ENCODE assay signal across 8 cellular contexts in the genomic region with DNA sequence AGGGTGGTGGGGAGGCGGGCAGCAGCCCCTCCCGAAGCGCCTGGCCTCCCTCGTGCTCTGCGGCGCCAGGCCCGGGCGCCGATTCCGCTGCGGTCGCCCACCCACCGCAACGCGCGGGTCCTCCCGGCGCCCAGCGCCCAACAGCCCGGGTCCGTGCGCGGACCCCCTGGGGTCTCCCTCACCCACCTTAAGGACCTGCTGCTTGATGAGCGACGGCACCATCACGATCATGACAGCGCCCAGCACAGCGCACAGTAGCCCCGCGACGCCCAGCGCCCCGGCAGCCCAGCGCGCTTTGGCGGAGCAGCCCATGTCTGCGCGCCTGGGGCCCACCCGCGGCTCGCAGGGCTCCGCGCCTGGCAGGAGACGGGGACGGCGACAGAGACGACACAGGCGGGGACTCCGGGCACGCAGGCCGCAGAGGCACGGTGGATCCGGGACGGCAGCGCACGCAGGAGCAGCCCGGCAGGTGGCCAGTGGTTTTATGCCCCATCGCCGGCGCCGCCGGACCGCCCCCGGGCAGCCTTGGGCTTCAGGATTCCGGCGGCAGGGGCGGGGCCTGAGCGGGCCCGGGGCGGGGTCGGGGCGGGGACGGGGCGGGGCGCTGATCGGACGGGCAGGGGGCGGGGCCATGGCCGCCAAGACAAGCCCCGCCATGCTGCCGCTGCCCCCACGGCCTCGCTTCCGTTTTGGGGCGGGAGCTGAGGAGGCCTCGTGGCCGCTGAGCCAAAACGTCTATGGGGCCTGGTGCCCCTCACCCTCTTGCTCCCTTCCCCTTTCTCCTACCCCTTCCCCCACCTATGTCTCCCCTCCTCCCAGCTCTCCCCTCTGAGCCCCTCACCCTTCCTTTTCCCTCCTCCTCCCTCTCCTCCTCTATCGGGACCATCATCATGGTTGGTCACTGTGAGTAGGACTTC. TPM values are rescaled to one million over a fixed set of nuclear protein-coding genes. Genes with fewer than 3 reads are reported as not detected.
DNase-seq lines count a peak whose midpoint lies in the region; ATAC-seq, FAIRE-seq and TF ChIP-seq lines count a peak whose summit lies in the region.

A gene with protein sequence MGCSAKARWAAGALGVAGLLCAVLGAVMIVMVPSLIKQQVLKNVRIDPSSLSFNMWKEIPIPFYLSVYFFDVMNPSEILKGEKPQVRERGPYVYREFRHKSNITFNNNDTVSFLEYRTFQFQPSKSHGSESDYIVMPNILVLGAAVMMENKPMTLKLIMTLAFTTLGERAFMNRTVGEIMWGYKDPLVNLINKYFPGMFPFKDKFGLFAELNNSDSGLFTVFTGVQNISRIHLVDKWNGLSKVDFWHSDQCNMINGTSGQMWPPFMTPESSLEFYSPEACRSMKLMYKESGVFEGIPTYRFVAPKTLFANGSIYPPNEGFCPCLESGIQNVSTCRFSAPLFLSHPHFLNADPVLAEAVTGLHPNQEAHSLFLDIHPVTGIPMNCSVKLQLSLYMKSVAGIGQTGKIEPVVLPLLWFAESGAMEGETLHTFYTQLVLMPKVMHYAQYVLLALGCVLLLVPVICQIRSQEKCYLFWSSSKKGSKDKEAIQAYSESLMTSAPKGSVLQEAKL (minus strand): TSS at position 456 of the 917 bp plus-strand sequence. CDS start 144 bp downstream, at position 312.

- H3K4me1 Mint-ChIP-seq in GM23338: peaks cover 24% of the 10 kb centered on the region

- H3K4me3 ChIP-seq in GM23338 (peak within 1 kb of the TSS; percentile 88), SJCRH30 (peak within 1 kb of the TSS; percentile 97), neutrophil (ENCODE audit: low read depth in 1 of 2, low read length in 1 of 2) (peak within 1 kb of the TSS; percentile 82 to 96)

- peaks cover 33% of the 10 kb centered on the region for H3K79me2 ChIP-seq in GM23338 (replicated peaks; ENCODE audit: insufficient read depth)

- H3K4me1 ChIP-seq in GM23338 (ENCODE audit: insufficient read depth): peaks cover 24% of the 10 kb centered on the region
- H3K4me1 ChIP-seq in SJCRH30: peaks cover 6% of the 10 kb centered on the region
- peaks cover 21 to 29% of the 10 kb centered on the region in 2 experiments for H3K4me1 ChIP-seq in neutrophil (ENCODE audit: control insufficient read depth in 1 of 2, insufficient read depth in 1 of 2, low read depth in 1 of 2, low read length in 1 of 2)

- H3K4me3 Mint-ChIP-seq in GM23338: peak within 1 kb of the TSS; percentile 79

- H2AFZ ChIP-seq in GM23338: peak within 1 kb of the TSS; percentile 85

- H4K20me1 ChIP-seq in GM23338 (replicated peaks; ENCODE audit: insufficient read depth): no peaks in the 10 kb centered on the region

- H3K9me3 ChIP-seq in SJCRH30 (replicated peaks): no peaks in the 10 kb centered on the region
- no peaks in the 10 kb centered on the region for H3K9me3 ChIP-seq in neutrophil

- peak; percentile 85 for DNase-seq in EH (ENCODE audit: low read depth)
- peak; percentile 86 for DNase-seq in GM23338 (ENCODE audit: low spot score)
- peak; percentile 60 for DNase-seq in LHCN-M2 (ENCODE audit: low read depth)
- peak; percentile 84 to 89 for DNase-seq in SJCRH30
- DNase-seq in activated naive CD4-positive, alpha-beta T cell (lab: John Stamatoyannopoulos, UW): peak; percentile 57 to 77 (median 65)
- DNase-seq in frontal cortex (ENCODE audit: low spot score in 2 of 2): peak; percentile 93 to 99
- DNase-seq in substantia nigra (lab: John Stamatoyannopoulos, UW): peak; percentile 28 to 92 (median 79)

- H3K27me3 ChIP-seq in GM23338 (ENCODE audit: insufficient read depth) (0 out of 2 replicates have a peak, but pooled peaks cover 3% of the 10 kb centered on the region), SJCRH30 (no peaks in the 10 kb centered on the region), neutrophil (peaks cover 21% of the 10 kb centered on the region)

- H3K36me3 ChIP-seq in GM23338 (ENCODE audit: insufficient read depth) (0 out of 2 replicates have a peak, but pooled peaks cover 5% of the 10 kb centered on the region), SJCRH30 (no peaks in the 10 kb centered on the region; the same call in 1 of the 2 replicates), neutrophil (no peaks in the 10 kb centered on the region)

- H3K36me3 Mint-ChIP-seq in GM23338 (ENCODE audit: low read depth): peaks cover 6% of the 10 kb centered on the region; the same call in 1 of the 3 replicates

- 0 out of 2 replicates have a peak, but pooled peaks cover 9% of the 10 kb centered on the region for H3F3A ChIP-seq in GM23338 (replicated peaks; ENCODE audit: low read depth)

- H3K27ac Mint-ChIP-seq in GM23338: peak within 1 kb of the TSS; percentile 83

- no peak within 1 kb of the TSS for H3K27ac ChIP-seq in GM23338 (ENCODE audit: low read depth)
- peak within 1 kb of the TSS; percentile 70 for H3K27ac ChIP-seq in SJCRH30
- H3K27ac ChIP-seq in neutrophil: peak within 1 kb of the TSS; percentile 38
- peak within 1 kb of the TSS; percentile 66 for H3K27ac ChIP-seq in substantia nigra (ENCODE audit: low read depth, low read length, poor library complexity, severe bottlenecking)

- no peak for FAIRE-seq in frontal cortex (lab: Jason Lieb, UNC)

- no peaks in the 10 kb centered on the region for H3K9me2 ChIP-seq in GM23338 (ENCODE audit: insufficient read depth)

- H3K9me3 Mint-ChIP-seq in GM23338: peaks cover 5% of the 10 kb centered on the region; the same call in 2 of the 3 replicates

- H3K4me2 ChIP-seq in GM23338: peak within 1 kb of the TSS; percentile 93

- H3K27me3 Mint-ChIP-seq in GM23338 (ENCODE audit: insufficient read depth, low read depth, poor library complexity): peaks cover 25% of the 10 kb centered on the region

- peak; percentile 81 for ATAC-seq in GM23338

- TF ChIP-seq CTCF in GM23338 (conservative IDR thresholded peaks at IDR 0.05; ENCODE audit: low read depth in 2 of 2): no peak
- peak; percentile 40 for TF ChIP-seq CTCF in neutrophil (IDR thresholded peaks at IDR 0.05)

TF ChIP-seq in GM23338, 12 proteins besides CTCF, POLR2A, EP300 and RAD21:
- TF ChIP-seq NANOG (IDR thresholded peaks at IDR 0.05; ENCODE audit: borderline replicate concordance) (no peak), EZH2 (IDR thresholded peaks at IDR 0.05; ENCODE audit: low read depth, unreplicated experiment) (no peak), POLR2AphosphoS5 (IDR thresholded peaks at IDR 0.05; ENCODE audit: low read depth) (peak; percentile 81)
- TF ChIP-seq, protein P1, sequence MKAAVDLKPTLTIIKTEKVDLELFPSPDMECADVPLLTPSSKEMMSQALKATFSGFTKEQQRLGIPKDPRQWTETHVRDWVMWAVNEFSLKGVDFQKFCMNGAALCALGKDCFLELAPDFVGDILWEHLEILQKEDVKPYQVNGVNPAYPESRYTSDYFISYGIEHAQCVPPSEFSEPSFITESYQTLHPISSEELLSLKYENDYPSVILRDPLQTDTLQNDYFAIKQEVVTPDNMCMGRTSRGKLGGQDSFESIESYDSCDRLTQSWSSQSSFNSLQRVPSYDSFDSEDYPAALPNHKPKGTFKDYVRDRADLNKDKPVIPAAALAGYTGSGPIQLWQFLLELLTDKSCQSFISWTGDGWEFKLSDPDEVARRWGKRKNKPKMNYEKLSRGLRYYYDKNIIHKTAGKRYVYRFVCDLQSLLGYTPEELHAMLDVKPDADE (IDR thresholded peaks at IDR 0.05): no peak

RNA-seq across cellular contexts. Expression of the gene that starts here (rescaled TPM):
- total RNA-seq in GM23338 (2014; rRNA removed; shearing (Covaris generic)): 49.3 and 62.5 TPM in 2 replicates
- 31.0 TPM in 2 replicates for polyA plus RNA-seq in GM23338 (2016; fragmentation: Nextera tagmentation; extraction: Ambion mirVana)
- 3.3 and 7.3 TPM in 2 replicates for total RNA-seq in LHCN-M2 (2014; rRNA removed)
- 6.8 TPM for polyA plus RNA-seq in LHCN-M2 (2012)
- 36.1 TPM in 2 replicates for total RNA-seq in SJCRH30 (2014; rRNA removed; shearing (Covaris generic))
- total RNA-seq in frontal cortex: 8.6 TPM
